ENCODE assay signal across 11 cellular contexts in the genomic region with DNA sequence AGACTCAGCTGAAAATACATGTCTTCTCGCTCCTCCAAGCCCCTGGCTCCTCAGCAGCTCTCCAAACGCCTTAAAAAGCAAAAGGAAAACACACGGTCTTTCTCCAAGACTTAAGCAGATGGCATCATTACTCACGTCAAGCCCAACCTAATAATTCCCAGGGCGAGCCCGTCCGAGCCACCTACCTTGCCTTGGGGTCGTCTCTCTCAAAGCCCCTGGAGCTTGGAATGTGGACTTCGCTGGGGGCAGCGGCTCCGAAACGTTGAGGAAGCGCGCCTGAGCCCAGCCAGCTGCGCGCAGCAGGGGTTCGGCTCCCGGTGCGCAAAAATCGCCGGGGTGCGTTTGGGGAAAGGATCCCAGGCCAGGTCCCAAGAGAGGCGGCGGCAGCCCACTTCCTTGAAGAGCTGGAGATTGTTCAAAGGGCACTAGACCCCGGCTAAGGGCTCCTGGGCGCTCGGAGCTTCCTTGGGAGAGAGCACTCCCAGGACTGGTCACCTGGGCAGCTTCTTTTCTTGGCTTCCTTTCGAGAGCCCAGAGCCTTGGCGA.
DNase-seq lines count a peak whose midpoint lies in the region; ATAC-seq lines count a peak whose summit lies in the region.
"Had no signal": no experiment of that assay in that cellular context is flagged by ENCODE, and none has a peak within 500 bp of the region (broad histone marks: within the 10 kb centered on the region; RNA-seq: fewer than 3 reads in every experiment).

No MANE protein-coding gene starts in this region.

- peaks cover 21% of the 10 kb centered on the region for H3K27me3 ChIP-seq in muscle layer of duodenum (ENCODE audit: low read depth, low read length)

- DNase-seq in stimulated activated CD4-positive, alpha-beta T cell treated with anti-CD3 and anti-CD28 coated beads, Interleukin-15, amount 100 ng/mL, for 24 hours: peak; percentile 4
- DNase-seq in stimulated activated CD4-positive, alpha-beta T cell treated with anti-CD3 and anti-CD28 coated beads, Interleukin-2, amount 100 ng/mL, for 24 hours: no peak
- no peak for DNase-seq in NCI-H1092 treated with DMSO at 0.1 percent for 48 hours (lab: John Stamatoyannopoulos, UW)
- no peak for DNase-seq in NCI-H446 (lab: John Stamatoyannopoulos, UW)
- DNase-seq: midbrain; NK-92 treated with Interleukin-12 subunit alpha and Interleukin-12 subunit beta, amount 100 ng/mL, for 24 hours had no signal

- peaks cover 0 to 20% of the 10 kb centered on the region in 2 donors for H3K4me1 ChIP-seq in muscle layer of duodenum (ENCODE audit: control insufficient read depth in 1 of 2, insufficient read depth in 2 of 2, low read length in 2 of 2)
- H3K4me1 ChIP-seq: foreskin keratinocyte had no signal

- peak overlapping the region; percentile 16 to 59 for H3K4me3 ChIP-seq in muscle layer of duodenum (ENCODE audit: low read depth in 1 of 2, low read length in 2 of 2)

- H3K9me3 ChIP-seq in muscle layer of duodenum (ENCODE audit: control insufficient read depth in 1 of 2, low read length in 2 of 2): no peaks in the 10 kb centered on the region

- no peaks in the 10 kb centered on the region for H3K36me3 ChIP-seq in muscle layer of duodenum (ENCODE audit: control insufficient read depth in 1 of 2, insufficient read depth in 2 of 2, low read length in 2 of 2)

- H3K27ac ChIP-seq in cingulate gyrus (ENCODE audit: low read depth, low read length) (peak overlapping the region; percentile 65), muscle layer of duodenum (ENCODE audit: low read length) (no peak overlapping the region)
- H3K27ac ChIP-seq: foreskin keratinocyte had no signal

- ATAC-seq in HG03135 (IDR thresholded peaks at IDR 0.05; ENCODE audit: unreplicated experiment) (no peak), GM19328 (IDR thresholded peaks at IDR 0.05; ENCODE audit: unreplicated experiment) (no peak)
